Comparison of ENCODE assay signal across 25 cellular contexts in genomic region chr6:121531658-121532167, GRCh38.
DNase-seq lines count a peak whose midpoint lies in the region; ATAC-seq and TF ChIP-seq lines count a peak whose summit lies in the region.
"Had no signal": no experiment of that assay in that cellular context is flagged by ENCODE, and none has a peak within 500 bp of the region (broad histone marks: within the 10 kb centered on the region; RNA-seq: fewer than 3 reads in every experiment).

No MANE protein-coding gene starts in this region.

- intact Hi-C loops in CD8-positive, alpha-beta T cell (cut with DNase I, micrococcal nuclease): no loop called here

- no peak overlapping the region for H3K4me3 ChIP-seq in CD8-positive, alpha-beta T cell (ENCODE audit: low read depth, low read length)
- H3K4me3 ChIP-seq: lower lobe of right lung, transverse colon had no signal

- H3K36me3 ChIP-seq in CD8-positive, alpha-beta T cell (ENCODE audit: insufficient read depth, low read length): no peaks in the 10 kb centered on the region
- H3K36me3 ChIP-seq: lower lobe of right lung, transverse colon had no signal

- no peaks in the 10 kb centered on the region for H3K27me3 Mint-ChIP-seq in mesothelial cell of epicardium (ENCODE audit: low read depth)
- no peaks in the 10 kb centered on the region for H3K27me3 Mint-ChIP-seq in type B pancreatic cell
- H3K27me3 Mint-ChIP-seq in CD8-positive, alpha-beta T cell (ENCODE audit: low read depth): no peaks in the 10 kb centered on the region
- H3K27me3 Mint-ChIP-seq: activated naive CD8-positive, alpha-beta T cell treated with anti-CD3 and anti-CD28 coated beads for 36 hours; activated T-helper 17 cell treated with anti-CD3 and anti-CD28 coated beads, Interleukin-2, amount 50 U/mL, for 72 hours; CD8-positive, alpha-beta memory T cell; stimulated activated naive CD8-positive, alpha-beta T cell treated with anti-CD3 and anti-CD28 coated beads, Interleukin-15, amount 100 ng/mL, for 72 hours had no signal

- DNase-seq in NCI-H1930 (lab: John Stamatoyannopoulos, UW) (peak; percentile 68 to 83), NCI-H774 (lab: John Stamatoyannopoulos, UW) (peak; percentile 87), mesothelial cell of epicardium (ENCODE audit: low spot score in 2 of 2, unreplicated experiment in 2 of 2) (no peak), type B pancreatic cell (ENCODE audit: extremely low spot score, unreplicated experiment) (no peak), NCI-H524 (lab: John Stamatoyannopoulos, UW) (no peak)
- DNase-seq in CD8-positive, alpha-beta T cell: no peak
- no peak for DNase-seq in activated CD4-positive, alpha-beta T cell treated with anti-CD3 and anti-CD28 coated beads for 48 hours
- DNase-seq: activated CD4-positive, alpha-beta T cell treated with anti-CD3 and anti-CD28 coated beads, Interleukin-2, amount 50 U/mL, for 4 hours; activated CD8-positive, alpha-beta memory T cell treated with anti-CD3 and anti-CD28 coated beads, Interleukin-2, amount 50 U/mL, for 4 hours; activated naive CD8-positive, alpha-beta T cell treated with anti-CD3 and anti-CD28 coated beads for 36 hours; AML-193; CD8-positive, alpha-beta memory T cell; GDM1; kidney glomerular epithelial cell; lower lobe of right lung; NCI-H526; OCI-M1; stimulated activated naive CD8-positive, alpha-beta T cell treated with anti-CD3 and anti-CD28 coated beads, Interleukin-15, amount 100 ng/mL, for 72 hours; SW 1271; transverse colon had no signal

- H3K9me3 ChIP-seq in CD8-positive, alpha-beta T cell (ENCODE audit: low read length): no peaks in the 10 kb centered on the region
- H3K9me3 ChIP-seq: lower lobe of right lung, transverse colon had no signal

- no peak for TF ChIP-seq CTCF in mesothelial cell of epicardium (IDR thresholded peaks at IDR 0.05; ENCODE audit: unreplicated experiment)
- no peak for TF ChIP-seq CTCF in type B pancreatic cell (conservative IDR thresholded peaks at IDR 0.05)
- no peak for TF ChIP-seq CTCF in CD8-positive, alpha-beta T cell (IDR thresholded peaks at IDR 0.05)

- CTCF ChIA-PET in CD8-positive, alpha-beta T cell (lab: Charles Lee): interaction anchor here (1.8 kb wide), 1 partner anchor 9 kb away, joined by 5 read pairs; no protein-coding TSS in a partner anchor

- H3K9me3 Mint-ChIP-seq in mesothelial cell of epicardium (no peaks in the 10 kb centered on the region), type B pancreatic cell (peaks cover 5% of the 10 kb centered on the region)
- H3K9me3 Mint-ChIP-seq in CD8-positive, alpha-beta T cell: no peaks in the 10 kb centered on the region
- H3K9me3 Mint-ChIP-seq: activated naive CD8-positive, alpha-beta T cell treated with anti-CD3 and anti-CD28 coated beads for 36 hours; activated T-helper 17 cell treated with anti-CD3 and anti-CD28 coated beads, Interleukin-2, amount 50 U/mL, for 72 hours; CD8-positive, alpha-beta memory T cell; neural crest cell; stimulated activated naive CD8-positive, alpha-beta T cell treated with anti-CD3 and anti-CD28 coated beads, Interleukin-15, amount 100 ng/mL, for 72 hours had no signal

- H3K4me1 Mint-ChIP-seq in mesothelial cell of epicardium: peaks cover 30% of the 10 kb centered on the region
- peaks cover 25% of the 10 kb centered on the region for H3K4me1 Mint-ChIP-seq in type B pancreatic cell (ENCODE audit: unreplicated experiment)
- H3K4me1 Mint-ChIP-seq in CD8-positive, alpha-beta T cell (ENCODE audit: low read depth): no peaks in the 10 kb centered on the region
- H3K4me1 Mint-ChIP-seq: activated naive CD8-positive, alpha-beta T cell treated with anti-CD3 and anti-CD28 coated beads for 36 hours; activated T-helper 17 cell treated with anti-CD3 and anti-CD28 coated beads, Interleukin-2, amount 50 U/mL, for 72 hours; CD8-positive, alpha-beta memory T cell; stimulated activated naive CD8-positive, alpha-beta T cell treated with anti-CD3 and anti-CD28 coated beads, Interleukin-15, amount 100 ng/mL, for 72 hours had no signal

- no peaks in the 10 kb centered on the region for H3K36me3 Mint-ChIP-seq in mesothelial cell of epicardium
- no peaks in the 10 kb centered on the region for H3K36me3 Mint-ChIP-seq in type B pancreatic cell
- no peaks in the 10 kb centered on the region for H3K36me3 Mint-ChIP-seq in CD8-positive, alpha-beta T cell
- H3K36me3 Mint-ChIP-seq: activated naive CD8-positive, alpha-beta T cell treated with anti-CD3 and anti-CD28 coated beads for 36 hours; CD8-positive, alpha-beta memory T cell had no signal

- H3K4me3 Mint-ChIP-seq in mesothelial cell of epicardium: no peak overlapping the region
- peak overlapping the region; percentile 42 for H3K4me3 Mint-ChIP-seq in type B pancreatic cell
- no peak overlapping the region for H3K4me3 Mint-ChIP-seq in CD8-positive, alpha-beta T cell
- H3K4me3 Mint-ChIP-seq: activated naive CD8-positive, alpha-beta T cell treated with anti-CD3 and anti-CD28 coated beads for 36 hours; activated T-helper 17 cell treated with anti-CD3 and anti-CD28 coated beads, Interleukin-2, amount 50 U/mL, for 72 hours; CD8-positive, alpha-beta memory T cell; neural crest cell; stimulated activated naive CD8-positive, alpha-beta T cell treated with anti-CD3 and anti-CD28 coated beads, Interleukin-15, amount 100 ng/mL, for 72 hours; WTC11 had no signal

- POLR2A ChIA-PET in CD8-positive, alpha-beta T cell (lab: Charles Lee): interaction anchor here (0.6 kb wide), 1 partner anchor 14 kb away, joined by 3 read pairs; no protein-coding TSS in a partner anchor

- H3K27ac Mint-ChIP-seq in mesothelial cell of epicardium (peak overlapping the region; percentile 81), type B pancreatic cell (peak overlapping the region; percentile 79)
- no peak overlapping the region for H3K27ac Mint-ChIP-seq in CD8-positive, alpha-beta T cell
- H3K27ac Mint-ChIP-seq: activated naive CD8-positive, alpha-beta T cell treated with anti-CD3 and anti-CD28 coated beads for 36 hours; activated T-helper 17 cell treated with anti-CD3 and anti-CD28 coated beads, Interleukin-2, amount 50 U/mL, for 72 hours; stimulated activated naive CD8-positive, alpha-beta T cell treated with anti-CD3 and anti-CD28 coated beads, Interleukin-15, amount 100 ng/mL, for 72 hours; WTC11 had no signal

- no peaks in the 10 kb centered on the region for H3K27me3 ChIP-seq in CD8-positive, alpha-beta T cell (ENCODE audit: insufficient read depth, low read length)
- H3K27me3 ChIP-seq: transverse colon had no signal

- no peaks in the 10 kb centered on the region for H3K4me1 ChIP-seq in CD8-positive, alpha-beta T cell (ENCODE audit: insufficient read depth, low read length)
- H3K4me1 ChIP-seq: lower lobe of right lung, transverse colon had no signal

- no peak overlapping the region for H3K27ac ChIP-seq in CD8-positive, alpha-beta T cell (ENCODE audit: low read depth, low read length)
- H3K27ac ChIP-seq: KMS-11, lower lobe of right lung, transverse colon had no signal

- no peak for ATAC-seq in CD8-positive, alpha-beta T cell
- ATAC-seq: activated T-helper 17 cell treated with anti-CD3 and anti-CD28 coated beads, Interleukin-2, amount 50 U/mL, for 72 hours; lower lobe of right lung; Right ventricle myocardium inferior; stimulated activated naive CD8-positive, alpha-beta T cell treated with anti-CD3 and anti-CD28 coated beads, Interleukin-15, amount 100 ng/mL, for 72 hours; WTC11 had no signal

Comparison
In these comparisons a context has a peak if more than half of its experiments do, and no peak if none do; other contexts are left out.
1. DNase-seq: peak in NCI-H1930 (2 of 2) and NCI-H774 (single experiment); none in mesothelial cell of epicardium (0 of 2), type B pancreatic cell (single experiment), CD8-positive, alpha-beta T cell (0 of 7), NCI-H524 (0 of 2) and activated CD4-positive, alpha-beta T cell treated with anti-CD3 and anti-CD28 coated beads for 48 hours (single experiment).